7 cellular contexts compared by ENCODE assay signal in the genomic region with DNA sequence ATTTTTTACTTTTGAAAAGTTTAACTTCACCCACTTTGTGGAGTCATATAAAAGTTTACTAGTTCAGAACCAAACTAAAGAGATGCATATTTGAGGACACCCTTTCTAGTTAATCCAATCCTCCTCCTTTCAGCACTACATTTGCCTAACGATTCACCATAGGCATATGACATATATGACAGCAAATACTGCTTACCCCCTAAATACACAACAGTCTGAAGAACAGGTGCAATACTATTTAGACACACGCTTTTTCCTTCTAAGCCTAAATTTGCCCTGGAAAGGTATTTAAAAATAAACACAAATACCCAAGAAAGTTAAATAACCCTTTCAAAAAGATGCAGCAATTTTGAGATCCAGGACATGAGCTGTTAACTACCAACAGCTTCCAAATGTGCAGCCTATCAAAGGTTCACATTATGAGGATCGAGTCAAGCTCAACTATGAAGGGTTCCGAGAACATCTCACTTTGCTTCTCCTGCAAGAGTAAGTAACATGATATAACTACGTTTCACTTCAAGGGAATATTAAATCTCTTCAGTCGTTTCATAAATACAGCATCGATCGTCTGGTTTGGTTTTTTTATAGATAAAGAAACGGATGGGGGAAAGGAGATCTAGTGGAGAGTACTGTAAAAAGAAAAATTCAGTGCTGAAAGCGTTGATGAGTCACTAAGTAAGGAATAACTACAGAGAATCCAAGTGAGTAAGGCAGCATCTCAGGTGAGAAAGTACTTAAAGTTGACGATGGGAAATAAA. TPM values are rescaled to one million over a fixed set of nuclear protein-coding genes. Genes with fewer than 3 reads are reported as not detected.
DNase-seq lines count a peak whose midpoint lies in the region; ATAC-seq, FAIRE-seq and TF ChIP-seq lines count a peak whose summit lies in the region.

No MANE protein-coding gene starts in this region.

- no peaks in the 10 kb centered on the region for H3K9me3 ChIP-seq in esophagus squamous epithelium
- no peaks in the 10 kb centered on the region for H3K9me3 ChIP-seq in pancreas

- WGBS in esophagus squamous epithelium, 2 donors = 3 to 5% methylated on average over 11 of the region's 11 CpGs
- 1 to 2% methylated on average over 11 of the region's 11 CpGs for WGBS in pancreas, 2 donors

- no peak for DNase-seq in H54 (ENCODE audit: insufficient read length, low spot score)
- DNase-seq in RPMI8226 = peak; percentile 9
- DNase-seq in esophagus squamous epithelium (lab: John Stamatoyannopoulos, UW) = no peak
- no peak for DNase-seq in pancreas
- DNase-seq in ecto neural progenitor cell (ENCODE audit: low spot score) = no peak

- peaks cover 7 to 36% (median 18%) of the 10 kb centered on the region in 3 donors for H3K4me1 ChIP-seq in esophagus squamous epithelium
- H3K4me1 ChIP-seq in pancreas = peaks cover 3 to 18% (median 17%) of the 10 kb centered on the region in 3 donors

- FAIRE-seq in H54 (lab: Jason Lieb, UNC) (peak; percentile 45), pancreas (lab: Jason Lieb, UNC) (no peak)

- peak overlapping the region; percentile 98 to 100 (median 100) for H3K27ac ChIP-seq in esophagus squamous epithelium
- peak overlapping the region; percentile 12 to 98 (median 90) for H3K27ac ChIP-seq in pancreas

- H3K27me3 ChIP-seq in esophagus squamous epithelium (no peaks in the 10 kb centered on the region), pancreas (no peaks in the 10 kb centered on the region)

- TF ChIP-seq POLR2A in H54 (IDR thresholded peaks at IDR 0.05; ENCODE audit: low read depth, low read length) (no peak), esophagus squamous epithelium (IDR thresholded peaks at IDR 0.05) (no peak)

- H3K36me3 ChIP-seq in esophagus squamous epithelium (peaks cover 0 to 30% (median 0%) of the 10 kb centered on the region in 3 donors), pancreas (no peaks in the 10 kb centered on the region)

- ATAC-seq in pancreas (peak in 2 of 4 donors; percentile 3 to 4), HG03565 (IDR thresholded peaks at IDR 0.05; ENCODE audit: unreplicated experiment) (no peak), GM18873 (IDR thresholded peaks at IDR 0.05; ENCODE audit: low FRiP score, unreplicated experiment) (no peak)

- no peak for TF ChIP-seq CTCF in esophagus squamous epithelium (IDR thresholded peaks at IDR 0.05)
- TF ChIP-seq CTCF in pancreas (IDR thresholded peaks at IDR 0.05) = no peak

- intact Hi-C loops in esophagus squamous epithelium (cut with DNase I) = no loop called here
- intact Hi-C loops in pancreas (cut with DNase I) = no loop called here

- H3K4me3 ChIP-seq in esophagus squamous epithelium (peak overlapping the region; percentile 86 to 99 (median 90)), pancreas (peak overlapping the region; percentile 63 to 94 (median 86))

RNA-seq across cellular contexts. Expression of gene AP4S1, which starts 0.7 kb away (rescaled TPM):
- 1 to 10 TPM; 2.0 to 5.7 (median 4.2) TPM for total RNA-seq in esophagus squamous epithelium
- 1 to 10 TPM; 2.8 to 5.6 (median 3.8) TPM for total RNA-seq in pancreas
- 1 to 10 TPM; 5.0 to 5.6 TPM for polyA plus RNA-seq in pancreas

RNA-seq across cellular contexts. Expression of gene STRN3, which starts 1.4 kb away (rescaled TPM):
- total RNA-seq in esophagus squamous epithelium (10 to 100 TPM; 11.6 to 47.7 (median 38.9) TPM), pancreas (10 to 100 TPM in 5 of 6 donors, 1 to 10 TPM in 1; 9.7 to 21.5 (median 11.7) TPM)
- polyA plus RNA-seq in pancreas = 10 to 100 TPM in 1 of 2 donors, 1 to 10 TPM in 1; 7.3 to 11.5 TPM
